ENCODE assay signal across 8 cellular contexts in the genomic region with DNA sequence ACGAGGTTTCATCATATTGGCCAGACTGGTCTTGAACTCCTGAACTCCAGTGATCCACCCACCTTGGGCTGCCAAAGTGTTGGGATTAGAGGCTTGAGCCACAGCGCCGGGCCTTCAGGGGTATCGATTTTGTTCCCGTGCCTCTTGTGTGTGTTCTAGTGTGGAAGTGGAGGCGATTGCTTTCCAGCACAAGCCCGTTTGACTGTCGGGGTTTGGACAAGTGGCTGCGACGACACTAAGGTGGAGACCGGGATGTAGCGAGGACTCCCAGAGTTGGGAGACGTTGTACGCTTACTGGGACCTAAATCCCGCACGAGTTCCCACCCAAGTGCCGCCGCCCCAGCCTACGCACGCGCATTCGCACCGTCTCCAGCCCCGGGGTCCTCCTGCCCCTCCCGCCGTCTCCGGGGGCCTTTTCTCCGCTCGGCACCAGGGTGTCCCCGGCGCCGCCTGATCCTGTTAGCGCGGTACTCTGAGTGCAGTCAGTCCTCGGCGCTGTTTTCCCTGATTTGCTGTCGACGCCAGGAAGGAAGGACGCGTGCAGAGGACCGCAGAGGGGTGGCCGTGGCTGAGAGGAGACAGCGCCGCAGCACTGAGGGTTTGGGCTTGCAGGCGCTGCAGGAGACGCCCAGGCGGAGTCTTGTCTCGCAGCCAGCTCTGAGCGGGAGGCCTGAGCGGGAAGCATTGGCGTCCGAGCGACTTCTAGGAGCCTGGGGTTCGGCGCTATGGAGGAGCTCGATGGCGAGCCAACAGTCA. TPM values are rescaled to one million over a fixed set of nuclear protein-coding genes. Genes with fewer than 3 reads are reported as not detected.
DNase-seq lines count a peak whose midpoint lies in the region; ATAC-seq and TF ChIP-seq lines count a peak whose summit lies in the region.

A gene with protein sequence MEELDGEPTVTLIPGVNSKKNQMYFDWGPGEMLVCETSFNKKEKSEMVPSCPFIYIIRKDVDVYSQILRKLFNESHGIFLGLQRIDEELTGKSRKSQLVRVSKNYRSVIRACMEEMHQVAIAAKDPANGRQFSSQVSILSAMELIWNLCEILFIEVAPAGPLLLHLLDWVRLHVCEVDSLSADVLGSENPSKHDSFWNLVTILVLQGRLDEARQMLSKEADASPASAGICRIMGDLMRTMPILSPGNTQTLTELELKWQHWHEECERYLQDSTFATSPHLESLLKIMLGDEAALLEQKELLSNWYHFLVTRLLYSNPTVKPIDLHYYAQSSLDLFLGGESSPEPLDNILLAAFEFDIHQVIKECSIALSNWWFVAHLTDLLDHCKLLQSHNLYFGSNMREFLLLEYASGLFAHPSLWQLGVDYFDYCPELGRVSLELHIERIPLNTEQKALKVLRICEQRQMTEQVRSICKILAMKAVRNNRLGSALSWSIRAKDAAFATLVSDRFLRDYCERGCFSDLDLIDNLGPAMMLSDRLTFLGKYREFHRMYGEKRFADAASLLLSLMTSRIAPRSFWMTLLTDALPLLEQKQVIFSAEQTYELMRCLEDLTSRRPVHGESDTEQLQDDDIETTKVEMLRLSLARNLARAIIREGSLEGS (plus strand): TSS at position 643 of the 756 bp plus-strand sequence. CDS start 83 bp downstream, at position 726.

- 0% methylated on average over 2 to 53 of the region's 57 CpGs for WGBS in upper lobe of left lung, 2 donors

- peak within 1 kb of the TSS; percentile 93 to 98 (median 95) for H3K27ac ChIP-seq in upper lobe of left lung

- no peaks in the 10 kb centered on the region for H3K27me3 ChIP-seq in upper lobe of left lung

- peak; percentile 67 for ATAC-seq in HG02763 (IDR thresholded peaks at IDR 0.05; ENCODE audit: unreplicated experiment)
- peak; percentile 95 to 96 for ATAC-seq in left cardiac atrium
- ATAC-seq in upper lobe of left lung (ENCODE audit: low FRiP score in 2 of 2): peak; percentile 98

- peak in 3 of 6 experiments; percentile 34 to 47 (median 41) for TF ChIP-seq CTCF in upper lobe of left lung (IDR thresholded peaks at IDR 0.05)

- intact Hi-C loops in T-helper 1 cell treated with Interleukin-12 subunit alpha and Interleukin-12 subunit beta and Interleukin-4 antibody, amounts not matched to agents 30 ng/mL and 1 ng/mL, for 36 hours (cut with micrococcal nuclease): loop anchor here (1.0 to 2.0 kb wide), 9 partner anchors 22 to 332 kb away; partner anchors contain the start of genes ARMC7, FDXR, GGA3 and JPT1
- intact Hi-C loops in left cardiac atrium (cut with DNase I) (loop anchor here in 1 of 2 donors (10.0 kb wide), 1 partner anchor 240 kb away; no protein-coding TSS in a partner anchor), posterior vena cava (cut with DNase I) (loop anchor here (10.0 kb wide), 3 partner anchors 140 to 220 kb away; partner anchors contain the start of genes ATP5PD (in 1 of the 2), CDR2L (in 1 of the 2) and KCTD2 (in 1 of the 2))

- peaks cover 0 to 19% (median 10%) of the 10 kb centered on the region in 4 donors for H3K36me3 ChIP-seq in upper lobe of left lung

- DNase-seq in NCI-H1694 (lab: John Stamatoyannopoulos, UW) (peak; percentile 80), amniotic epithelial cell (ENCODE audit: low read depth) (peak; percentile 83), left cardiac atrium (peak; percentile 95), posterior vena cava (ENCODE audit: low spot score) (peak; percentile 98), upper lobe of left lung (peak; percentile 93 to 98)

- H3K4me1 ChIP-seq in upper lobe of left lung: peaks cover 18 to 32% (median 25%) of the 10 kb centered on the region in 4 donors

- H3K4me3 ChIP-seq in GM08714 (ENCODE audit: low read length): peak within 1 kb of the TSS; percentile 94
- peak within 1 kb of the TSS; percentile 58 to 84 (median 74) for H3K4me3 ChIP-seq in upper lobe of left lung

- peak in 2 of 4 donors; percentile 31 to 81 for TF ChIP-seq POLR2A in upper lobe of left lung (IDR thresholded peaks at IDR 0.05)

- TF ChIP-seq EP300 in upper lobe of left lung (IDR thresholded peaks at IDR 0.05): no peak

- H3K9me3 ChIP-seq in upper lobe of left lung: no peaks in the 10 kb centered on the region

RNA-seq across cellular contexts. Expression of the gene that starts here (rescaled TPM):
- 97.3 and 99.6 TPM in 2 replicates for total RNA-seq in T-helper 1 cell treated with Interleukin-12 subunit alpha and Interleukin-12 subunit beta and Interleukin-4 antibody, amounts not matched to agents 30 ng/mL and 1 ng/mL, for 36 hours
- 10 to 100 TPM; 28.6 to 37.9 TPM for total RNA-seq in left cardiac atrium
- 10 to 100 TPM; 49.6 to 50.9 TPM for total RNA-seq in posterior vena cava
- 10 to 100 TPM; 21.7 to 69.1 (median 43.5) TPM for total RNA-seq in upper lobe of left lung

Comparison
In these comparisons a context has a peak if more than half of its experiments do, and no peak if none do; other contexts are left out.
1. Peak in every context shown above with its lines: DNase-seq, ATAC-seq, H3K4me3 ChIP-seq and H3K27ac ChIP-seq.